Comparison of ENCODE assay signal across 1 cellular context in genomic region chr2:15579641-15580040, GRCh38.
TF ChIP-seq lines count a peak whose summit lies in the region.

No MANE protein-coding gene starts in this region.

TF ChIP-seq in HepG2, 621 proteins besides CTCF, POLR2A, EP300 and RAD21:
- TF ChIP-seq TBX3 (IDR thresholded peaks at IDR 0.05; ENCODE audit: borderline replicate concordance) (no peak), MYNN (CRISPR knock-in tag; IDR thresholded peaks at IDR 0.05; ENCODE audit: low read depth) (peak; percentile 84; the same call in 1 of the 2 replicates), TRIM24 (CRISPR knock-in tag; IDR thresholded peaks at IDR 0.05) (no peak), SNAI1 (CRISPR knock-in tag; IDR thresholded peaks at IDR 0.05; ENCODE audit: borderline replicate concordance) (no peak), ZFP41 (CRISPR knock-in tag; IDR thresholded peaks at IDR 0.05; ENCODE audit: borderline replicate concordance) (no peak), TEAD3 (CRISPR knock-in tag; optimal IDR thresholded peaks at IDR 0.05; ENCODE audit: borderline replicate concordance) (peak; percentile 27), ZNF639 (CRISPR knock-in tag; conservative IDR thresholded peaks at IDR 0.05) (no peak)
